Comparison of ENCODE assay signal across 8 cellular contexts in genomic region chr4:77155631-77156345, GRCh38. TPM values are rescaled to one million over a fixed set of nuclear protein-coding genes. Genes with fewer than 3 reads are reported as not detected.
DNase-seq lines count a peak whose midpoint lies in the region; ATAC-seq and TF ChIP-seq lines count a peak whose summit lies in the region.

No MANE protein-coding gene starts in this region.

- peak overlapping the region; percentile 92 for H3K4me2 ChIP-seq in smooth muscle cell

- H3F3A ChIP-seq in smooth muscle cell (ENCODE audit: low read depth) = no peaks in the 10 kb centered on the region

- H4K20me1 ChIP-seq in smooth muscle cell (ENCODE audit: low read depth) = peaks cover 26% of the 10 kb centered on the region

- ATAC-seq in HG03378 (IDR thresholded peaks at IDR 0.05; ENCODE audit: unreplicated experiment) = no peak

- H3K9me3 ChIP-seq in SJSA1 (replicated peaks) (no peaks in the 10 kb centered on the region), smooth muscle cell (replicated peaks; ENCODE audit: low read depth) (no peaks in the 10 kb centered on the region)

- H3K4me3 ChIP-seq in SJSA1 (peak overlapping the region; percentile 77), smooth muscle cell (peak overlapping the region; percentile 94)

- DNase-seq in DMS53 (lab: John Stamatoyannopoulos, UW) (peak; percentile 37), DMS53 treated with DMSO at 0.1 percent for 48 hours (lab: John Stamatoyannopoulos, UW; ENCODE audit: unreplicated experiment) (no peak), SJSA1 (ENCODE audit: low read depth in 1 of 2, low spot score in 2 of 2) (no peak), globus pallidus (ENCODE audit: low spot score) (peak; percentile 52), smooth muscle cell (lab: John Stamatoyannopoulos, UW; ENCODE audit: unreplicated experiment) (no peak), NCI-H1048 (lab: John Stamatoyannopoulos, UW) (no peak)
- no peak for DNase-seq in activated CD4-positive, CD25-positive, alpha-beta regulatory T cell (lab: John Stamatoyannopoulos, UW)

- H3K36me3 ChIP-seq in SJSA1 (peaks cover 9% of the 10 kb centered on the region), smooth muscle cell (ENCODE audit: low read depth) (no peaks in the 10 kb centered on the region)

- WGBS in smooth muscle cell (ENCODE audit: low lambda C conversion rate) = 11% methylated on average over 14 of the region's 14 CpGs

- H3K4me1 ChIP-seq in SJSA1 (replicated peaks) (peaks cover 16% of the 10 kb centered on the region), smooth muscle cell (ENCODE audit: low read depth) (peaks cover 54% of the 10 kb centered on the region)

- no peaks in the 10 kb centered on the region for H3K27me3 ChIP-seq in SJSA1 (replicated peaks)
- no peaks in the 10 kb centered on the region for H3K27me3 ChIP-seq in smooth muscle cell (ENCODE audit: low read depth)

- H3K27ac ChIP-seq in SJSA1 = 0 out of 2 replicates have a peak overlapping the region, but pooled peaks have one; percentile 0
- peak overlapping the region; percentile 17 for H3K27ac ChIP-seq in smooth muscle cell (ENCODE audit: low read depth)

- peak overlapping the region; percentile 88 for H2AFZ ChIP-seq in smooth muscle cell (ENCODE audit: low read depth)

- peaks cover 30% of the 10 kb centered on the region for H3K79me2 ChIP-seq in smooth muscle cell (ENCODE audit: low read depth)

- TF ChIP-seq CTCF in smooth muscle cell (IDR thresholded peaks at IDR 0.05; ENCODE audit: borderline replicate concordance, insufficient read depth, poor library complexity, severe bottlenecking) = no peak

- H3K9ac ChIP-seq in smooth muscle cell (ENCODE audit: low read depth) = peak overlapping the region; percentile 52

RNA-seq across cellular contexts. Expression of gene CCNG2, which starts 1.2 kb away (rescaled TPM):
- total RNA-seq in SJSA1 (2014; rRNA removed; shearing (Covaris generic)) = 8.1 and 12.3 TPM in 2 replicates
- total RNA-seq in smooth muscle cell = 59.2 and 77.4 TPM in 2 replicates
- polyA plus RNA-seq in smooth muscle cell = 50.3 and 59.8 TPM in 2 replicates

Comparison
In these comparisons a context has a peak if more than half of its experiments do, and no peak if none do; other contexts are left out.
1. DNase-seq: peak in DMS53 (single experiment) and globus pallidus (single experiment); none in DMS53 treated with DMSO at 0.1 percent for 48 hours (single experiment), SJSA1 (0 of 2), smooth muscle cell (single experiment), NCI-H1048 (single experiment) and activated CD4-positive, CD25-positive, alpha-beta regulatory T cell (0 of 4).